Comparison of ENCODE assay signal across 8 cellular contexts in genomic region chr1:153659175-153659534, GRCh38. TPM values are rescaled to one million over a fixed set of nuclear protein-coding genes. Genes with fewer than 3 reads are reported as not detected.
DNase-seq lines count a peak whose midpoint lies in the region; ATAC-seq and TF ChIP-seq lines count a peak whose summit lies in the region.

No MANE protein-coding gene starts in this region.

- TF ChIP-seq CTCF in AG09309 (IDR thresholded peaks at IDR 0.05; ENCODE audit: control insufficient read depth, insufficient read depth, low read depth, low read length, missing control alignments), result no peak
- no peak for TF ChIP-seq CTCF in choroid plexus epithelial cell (conservative IDR thresholded peaks at IDR 0.05; ENCODE audit: low read depth, low read length)

- no peaks in the 10 kb centered on the region for H3K9me3 ChIP-seq in muscle layer of duodenum (ENCODE audit: control insufficient read depth in 1 of 2, low read length in 2 of 2)

- H3K4me1 ChIP-seq in muscle layer of duodenum (ENCODE audit: control insufficient read depth in 1 of 2, insufficient read depth in 2 of 2, low read length in 2 of 2), result peaks cover 7 to 11% of the 10 kb centered on the region in 2 donors

- ATAC-seq in HG03045 (IDR thresholded peaks at IDR 0.05; ENCODE audit: unreplicated experiment), result no peak
- no peak for ATAC-seq in GM18858 (IDR thresholded peaks at IDR 0.05; ENCODE audit: unreplicated experiment)
- no peak for ATAC-seq in GM21619 (IDR thresholded peaks at IDR 0.05; ENCODE audit: unreplicated experiment)

- H3K27me3 ChIP-seq in muscle layer of duodenum (ENCODE audit: low read depth, low read length), result no peaks in the 10 kb centered on the region

- peak overlapping the region; percentile 96 for H3K4me3 ChIP-seq in AG09309 (ENCODE audit: control insufficient read depth, low read depth, low read length)
- H3K4me3 ChIP-seq in Jurkat, Clone E6-1 (ENCODE audit: low read length), result peak overlapping the region; percentile 88
- H3K4me3 ChIP-seq in choroid plexus epithelial cell (ENCODE audit: low read depth, low read length), result peak overlapping the region; percentile 86
- peak overlapping the region; percentile 88 to 96 for H3K4me3 ChIP-seq in muscle layer of duodenum (ENCODE audit: low read depth in 1 of 2, low read length in 2 of 2)

- peaks cover 29 to 34% of the 10 kb centered on the region in 2 donors for H3K36me3 ChIP-seq in muscle layer of duodenum (ENCODE audit: control insufficient read depth in 1 of 2, insufficient read depth in 2 of 2, low read length in 2 of 2)

- peak overlapping the region; percentile 86 for H3K27ac ChIP-seq in muscle layer of duodenum (ENCODE audit: low read length)

- DNase-seq in AG09309 (ENCODE audit: low read depth), result no peak
- no peak for DNase-seq in Jurkat, Clone E6-1 (ENCODE audit: low read depth, low spot score)
- DNase-seq in choroid plexus epithelial cell (ENCODE audit: low read depth), result no peak
- DNase-seq in activated CD4-positive, alpha-beta T cell treated with anti-CD3 and anti-CD28 coated beads for 48 hours, result no peak

RNA-seq across cellular contexts. Expression of gene SNAPIN, which starts 0.7 kb away (rescaled TPM):
- 58.8 TPM for polyA plus RNA-seq in Jurkat, Clone E6-1 (2012; ENCODE audit: insufficient read depth, insufficient read length)

RNA-seq across cellular contexts. Expression of gene ILF2, which starts 11.6 kb away (rescaled TPM):
- polyA plus RNA-seq in Jurkat, Clone E6-1 (2012; ENCODE audit: insufficient read depth, insufficient read length), result 335 TPM

RNA-seq across cellular contexts. Expression of gene NPR1, which starts 19.3 kb away (rescaled TPM):
- 0.87 TPM for polyA plus RNA-seq in Jurkat, Clone E6-1 (2012; ENCODE audit: insufficient read depth, insufficient read length)

RNA-seq across cellular contexts. Expression of gene CHTOP, which starts 25.3 kb away (rescaled TPM):
- 119 TPM for polyA plus RNA-seq in Jurkat, Clone E6-1 (2012; ENCODE audit: insufficient read depth, insufficient read length)

RNA-seq across cellular contexts. Expression of gene S100A1, which starts 30.9 kb away (rescaled TPM):
- 0.60 TPM for polyA plus RNA-seq in Jurkat, Clone E6-1 (2012; ENCODE audit: insufficient read depth, insufficient read length)
